Comparison of ENCODE assay signal across 9 cellular contexts in genomic region chr10:61397175-61397986, GRCh38. TPM values are rescaled to one million over a fixed set of nuclear protein-coding genes. Genes with fewer than 3 reads are reported as not detected.
DNase-seq lines count a peak whose midpoint lies in the region; ATAC-seq, FAIRE-seq and TF ChIP-seq lines count a peak whose summit lies in the region.
"Had no signal": no experiment of that assay in that cellular context is flagged by ENCODE, and none has a peak within 500 bp of the region (broad histone marks: within the 10 kb centered on the region; RNA-seq: fewer than 3 reads in every experiment).

No MANE protein-coding gene starts in this region.

- in situ Hi-C loops in GM12878 (cut with MboI), result no loop called here
- in situ Hi-C loops in G401 (cut with HindIII; ENCODE audit: low sequenced_read_pairs), result no loop called here

- RAD21 ChIA-PET in GM12878 (lab: Charles Lee; ENCODE audit: unreplicated experiment), result no interaction called here

- H3K4me3 ChIP-seq in KMS-11 (IDR thresholded peaks at IDR 0.05; ENCODE audit: insufficient read depth, low read depth, low read length), result no peak overlapping the region
- H3K4me3 ChIP-seq in GM12878, result no peak overlapping the region

- H3K27ac ChIP-seq in KMS-11, result no peak overlapping the region
- H3K27ac ChIP-seq in GM12878 (ENCODE audit: control insufficient read depth, insufficient read depth), result no peak overlapping the region
- H3K27ac ChIP-seq: C4-2B had no signal

- peaks cover 6% of the 10 kb centered on the region for H3K36me3 Mint-ChIP-seq in activated CD8-positive, alpha-beta memory T cell treated with anti-CD3 and anti-CD28 coated beads, Interleukin-2, amount 10 ng/mL, durations not matched to agents 7 days and 5 days
- no peaks in the 10 kb centered on the region for H3K36me3 Mint-ChIP-seq in memory B cell

- H3K27ac Mint-ChIP-seq in activated CD8-positive, alpha-beta memory T cell treated with anti-CD3 and anti-CD28 coated beads, Interleukin-2, amount 10 ng/mL, durations not matched to agents 7 days and 5 days, result peak overlapping the region; percentile 60
- H3K27ac Mint-ChIP-seq in memory B cell, result peak overlapping the region; percentile 24

- H4K20me1 ChIP-seq in KMS-11 (ENCODE audit: insufficient read depth) (no peaks in the 10 kb centered on the region), GM12878 (ENCODE audit: control insufficient read depth, insufficient read depth) (no peaks in the 10 kb centered on the region)

- H3K4me2 ChIP-seq in KMS-11 (peak overlapping the region; percentile 74), GM12878 (ENCODE audit: control insufficient read depth, insufficient read depth) (no peak overlapping the region)

- no peaks in the 10 kb centered on the region for H3K9me3 ChIP-seq in GM12878 (replicated peaks; ENCODE audit: control insufficient read depth, insufficient read depth, low read length)

- TF ChIP-seq RAD21 in GM12878 (IDR thresholded peaks at IDR 0.05; ENCODE audit: insufficient read depth, low read depth, low read length), result no peak

- H3K27me3 ChIP-seq in KMS-11 (ENCODE audit: insufficient read depth, low read depth), result no peaks in the 10 kb centered on the region
- H3K27me3 ChIP-seq in GM12878 (replicated peaks in 1 of 2; ENCODE audit: control insufficient read depth in 2 of 2, insufficient read depth in 2 of 2, low read length in 1 of 2), result no peaks in the 10 kb centered on the region

- SMC1A ChIA-PET in GM12878 (lab: Charles Lee; ENCODE audit: uncharacterized antibody, unreplicated experiment), result interaction anchor here (1.5 to 1.8 kb wide), 2 partner anchors 8 to 10 kb away, joined by 4 to 5 read pairs; no protein-coding TSS in a partner anchor

- TF ChIP-seq CTCF in KMS-11 (conservative IDR thresholded peaks at IDR 0.05; ENCODE audit: low read depth, low read length) (no peak), GM12878 (IDR thresholded peaks at IDR 0.05 in 2 of 3, conservative IDR thresholded peaks at IDR 0.05 in 1 of 3; ENCODE audit: control insufficient read depth in 2 of 3, extremely low read depth in 1 of 3, insufficient read depth in 1 of 3, low read depth in 3 of 3, low read length in 3 of 3) (no peak), GM10248 (IDR thresholded peaks at IDR 0.05; ENCODE audit: control extremely low read depth, extremely low read depth, low read depth, missing control alignments) (no peak)

- POLR2A ChIA-PET in GM12878 (lab: Charles Lee) (no interaction called here), GM10248 (lab: Yijun Ruan, JAX) (no interaction called here)

- CTCF ChIA-PET in activated CD8-positive, alpha-beta memory T cell treated with anti-CD3 and anti-CD28 coated beads, Interleukin-2, amount 10 ng/mL, durations not matched to agents 7 days and 5 days (lab: Charles Lee), result no interaction called here
- CTCF ChIA-PET in GM12878 (lab: Yijun Ruan, JAX) (no interaction called here), GM10248 (lab: Yijun Ruan, JAX) (interaction anchor here (1.0 kb wide), 1 partner anchor 8 kb away, joined by 3 read pairs; no protein-coding TSS in a partner anchor)

- H3K79me2 ChIP-seq in KMS-11 (ENCODE audit: insufficient read depth, low read depth) (no peaks in the 10 kb centered on the region), GM12878 (ENCODE audit: control insufficient read depth, insufficient read depth, low read length) (no peaks in the 10 kb centered on the region)

- 47% methylated on average over 7 of the region's 7 CpGs for WGBS in GM12878 (ENCODE audit: insufficient coverage, insufficient replicate concordance, low lambda C conversion rate, missing lambda C conversion rate)

- H3K36me3 ChIP-seq in KMS-11 (ENCODE audit: insufficient read depth) (no peaks in the 10 kb centered on the region), GM12878 (ENCODE audit: control insufficient read depth in 2 of 2, insufficient read depth in 2 of 2, low read length in 1 of 2) (no peaks in the 10 kb centered on the region)

- peak overlapping the region; percentile 43 for H2AFZ ChIP-seq in KMS-11 (ENCODE audit: low read depth)
- H2AFZ ChIP-seq in GM12878 (ENCODE audit: control insufficient read depth, low read depth, low read length), result no peak overlapping the region

- no TSS peak for BruUV-seq in GM12878 (replicated peaks; lab: Mats Ljungman, UMichigan)

- H3K9ac ChIP-seq in KMS-11 (no peak overlapping the region), GM12878 (ENCODE audit: control insufficient read depth, insufficient read depth, low read length) (no peak overlapping the region)

- TF ChIP-seq EP300 in GM12878 (IDR thresholded peaks at IDR 0.05; ENCODE audit: borderline replicate concordance in 1 of 2, control insufficient read depth in 1 of 2, low read depth in 2 of 2, low read length in 2 of 2), result no peak

- H3K4me1 ChIP-seq in KMS-11 (ENCODE audit: low read depth, poor library complexity, severe bottlenecking) (peaks cover 6% of the 10 kb centered on the region), GM12878 (ENCODE audit: control insufficient read depth, insufficient read depth, low read length) (no peaks in the 10 kb centered on the region)

- peaks cover 4% of the 10 kb centered on the region for H3K9me3 Mint-ChIP-seq in activated CD8-positive, alpha-beta memory T cell treated with anti-CD3 and anti-CD28 coated beads, Interleukin-2, amount 10 ng/mL, durations not matched to agents 7 days and 5 days (ENCODE audit: low read depth)
- H3K9me3 Mint-ChIP-seq in memory B cell, result peaks cover 2% of the 10 kb centered on the region

- DNase-seq in activated CD8-positive, alpha-beta memory T cell treated with anti-CD3 and anti-CD28 coated beads, Interleukin-2, amount 10 ng/mL, durations not matched to agents 7 days and 5 days, result no peak
- no peak for DNase-seq in activated CD8-positive, alpha-beta memory T cell treated with anti-CD3 and anti-CD28 coated beads, Interleukin-2, amount 50 U/mL, for 4 hours
- DNase-seq in GM12878 (ENCODE audit: low read depth, low spot score) (no peak), memory B cell (ENCODE audit: low spot score in 2 of 2) (no peak), G401 (ENCODE audit: low spot score) (no peak), GM10248 (ENCODE audit: extremely low spot score) (no peak), SHP77 (lab: John Stamatoyannopoulos, UW) (no peak)

- no peak for TF ChIP-seq POLR2A in GM12878 (IDR thresholded peaks at IDR 0.05; ENCODE audit: low read depth, low read length)

- H3K27me3 Mint-ChIP-seq in activated CD8-positive, alpha-beta memory T cell treated with anti-CD3 and anti-CD28 coated beads, Interleukin-2, amount 10 ng/mL, durations not matched to agents 7 days and 5 days, result peaks cover 9% of the 10 kb centered on the region
- no peaks in the 10 kb centered on the region for H3K27me3 Mint-ChIP-seq in memory B cell

- H3K4me3 Mint-ChIP-seq in activated CD8-positive, alpha-beta memory T cell treated with anti-CD3 and anti-CD28 coated beads, Interleukin-2, amount 10 ng/mL, durations not matched to agents 7 days and 5 days, result peak overlapping the region; percentile 56
- H3K4me3 Mint-ChIP-seq in memory B cell, result peak overlapping the region; percentile 67

- FAIRE-seq in GM12878 (lab: Jason Lieb, UNC), result no peak

- H3K4me1 Mint-ChIP-seq in activated CD8-positive, alpha-beta memory T cell treated with anti-CD3 and anti-CD28 coated beads, Interleukin-2, amount 10 ng/mL, durations not matched to agents 7 days and 5 days, result peaks cover 9% of the 10 kb centered on the region
- H3K4me1 Mint-ChIP-seq in memory B cell, result peaks cover 9% of the 10 kb centered on the region

- intact Hi-C loops in GM12878 (cut with micrococcal nuclease; ENCODE audit: unreplicated experiment), result loop anchor here (10.0 kb wide), 1 partner anchor 263 kb away; no protein-coding TSS in a partner anchor

- no peak for ATAC-seq in activated CD8-positive, alpha-beta memory T cell treated with anti-CD3 and anti-CD28 coated beads, Interleukin-2, amount 10 ng/mL, durations not matched to agents 7 days and 5 days
- ATAC-seq in GM12878 (peak; percentile 49), memory B cell (ENCODE audit: low read depth) (peak; percentile 84)

TF ChIP-seq in GM12878, 131 proteins besides CTCF, POLR2A, EP300 and RAD21 (continues in another document):
- TF ChIP-seq TAF1 (IDR thresholded peaks at IDR 0.05; ENCODE audit: borderline replicate concordance, low read depth, low read length), result no peak
- 0 out of 2 replicates have a peak, but pooled peaks have one; percentile 14 for TF ChIP-seq RELB (IDR thresholded peaks at IDR 0.05; ENCODE audit: low read depth)

RNA-seq across cellular contexts. Expression of gene TMEM26, which starts 55.8 kb away (rescaled TPM):
- total RNA-seq in activated CD8-positive, alpha-beta memory T cell treated with anti-CD3 and anti-CD28 coated beads, Interleukin-2, amount 10 ng/mL, durations not matched to agents 7 days and 5 days, result not detected
- total RNA-seq in GM12878 (2013; cell fraction: nucleolus; rRNA removed), result not detected in 2 replicates
- not detected in 2 replicates for total RNA-seq in GM12878 (2014; rRNA removed)
- total RNA-seq in GM12878 (2014; rRNA removed; fragmentation: Illumina TruSeq; extraction: Trizol), result not detected in 2 replicates
- not detected in 2 replicates for total RNA-seq in GM12878 (2021)
- polyA plus RNA-seq in GM12878 (2011; ENCODE audit: low read depth), result not detected
- polyA plus RNA-seq in GM12878 (2011; rRNA removed), result not detected in 2 replicates
- not detected in 2 replicates for polyA plus RNA-seq in GM12878 (2011; cell fraction: cytosol; rRNA removed)
- not detected in 2 replicates for polyA plus RNA-seq in GM12878 (2011; cell fraction: nucleus; rRNA removed)
- not detected in 2 replicates for polyA plus RNA-seq in GM12878 (2012)
- not detected in 2 replicates for polyA plus RNA-seq in GM12878 (2014; fragmentation: Illumina TruSeq; extraction: Trizol)
- not detected for polyA plus RNA-seq in GM12878 (2014; fragmentation: Nextera tagmentation; extraction: Ambion mirVana)
- not detected in 2 replicates for polyA plus RNA-seq in GM12878 (2014; rRNA removed)
- polyA plus RNA-seq in GM12878 (2016; fragmentation: Nextera tagmentation; extraction: Ambion mirVana), result not detected
- polyA minus RNA-seq in GM12878 (2011; rRNA and poly(A)+ RNA removed), result not detected in 2 replicates
- not detected in 2 replicates for polyA minus RNA-seq in GM12878 (2011; cell fraction: cytosol; rRNA and poly(A)+ RNA removed)
- not detected in 2 replicates for polyA minus RNA-seq in GM12878 (2011; cell fraction: nucleus; rRNA and poly(A)+ RNA removed)
- total RNA-seq in G401 (2014; rRNA removed; shearing (Covaris generic)), result 7.7 and 9.2 TPM in 2 replicates
